Comparison of ENCODE assay signal across 8 cellular contexts in the genomic region with DNA sequence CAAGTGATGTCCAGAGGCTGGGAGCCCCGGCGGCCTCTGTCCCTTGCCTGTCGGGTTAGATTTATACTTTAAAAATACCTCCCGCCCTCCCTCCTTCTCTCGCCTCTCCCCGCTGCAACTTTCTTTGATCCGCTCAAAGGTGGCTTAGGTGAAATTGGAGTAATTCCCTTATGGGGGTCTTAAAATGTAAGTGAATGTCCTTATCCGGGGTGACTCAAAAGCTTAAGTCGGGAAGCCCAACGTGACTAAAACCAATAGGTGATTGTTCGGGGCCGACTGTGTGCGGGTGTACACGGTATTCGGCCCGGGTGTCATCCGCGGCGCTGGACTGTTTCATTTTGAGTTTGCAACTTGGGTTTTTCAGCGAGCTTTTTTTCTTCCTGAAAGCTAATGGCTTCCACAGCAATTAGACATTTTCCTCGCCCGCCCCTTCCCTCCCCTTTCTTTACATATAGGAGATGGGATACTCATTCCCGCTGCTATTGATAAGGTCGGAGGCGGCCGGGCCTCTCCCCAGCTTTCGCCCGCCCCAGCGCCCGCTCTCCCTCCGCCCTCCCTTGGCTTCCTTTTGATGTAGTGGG. TPM values are rescaled to one million over a fixed set of nuclear protein-coding genes. Genes with fewer than 3 reads are reported as not detected.
A peak's percentile ranks its signal among the peaks of the same experiment; 100 is the strongest.
DNase-seq lines count a peak whose midpoint lies in the region; ATAC-seq, FAIRE-seq and TF ChIP-seq lines count a peak whose summit lies in the region.

No MANE protein-coding gene starts in this region.

- H3K27me3 ChIP-seq in skeletal muscle satellite cell (ENCODE audit: control insufficient read depth, insufficient read depth, low read length) = peaks cover 96% of the 10 kb centered on the region

- no peaks in the 10 kb centered on the region for H3K9me3 Mint-ChIP-seq in activated CD4-positive, alpha-beta T cell treated with anti-CD3 and anti-CD28 coated beads, Interleukin-2, amount 10 ng/mL, durations not matched to agents 7 days and 5 days

- FAIRE-seq in H54 (lab: Jason Lieb, UNC) = no peak

- peak overlapping the region; percentile 99 for H3K27ac Mint-ChIP-seq in activated CD4-positive, alpha-beta T cell treated with anti-CD3 and anti-CD28 coated beads, Interleukin-2, amount 10 ng/mL, durations not matched to agents 7 days and 5 days

- POLR2A ChIA-PET in activated CD4-positive, alpha-beta T cell treated with anti-CD3 and anti-CD28 coated beads, Interleukin-2, amount 10 ng/mL, durations not matched to agents 7 days and 5 days (lab: Charles Lee) = interaction anchor here (0.7 to 1.1 kb wide), 5 partner anchors 38 to 174 kb away, joined by 3 to 10 read pairs (median 4); no protein-coding TSS in a partner anchor

- no peaks in the 10 kb centered on the region for H3K9me3 ChIP-seq in skeletal muscle satellite cell (replicated peaks; ENCODE audit: low read length)

- H3K9ac ChIP-seq in skeletal muscle satellite cell (ENCODE audit: low read depth, low read length) = no peak overlapping the region

- H3K4me2 ChIP-seq in skeletal muscle satellite cell (ENCODE audit: low read length) = peak overlapping the region; percentile 70

- H3K4me1 ChIP-seq in skeletal muscle satellite cell (ENCODE audit: control insufficient read depth, insufficient read depth, low read length) = peaks cover 38% of the 10 kb centered on the region

- H3K4me1 Mint-ChIP-seq in activated CD4-positive, alpha-beta T cell treated with anti-CD3 and anti-CD28 coated beads, Interleukin-2, amount 10 ng/mL, durations not matched to agents 7 days and 5 days = peaks cover 21% of the 10 kb centered on the region

- no peak for TF ChIP-seq CTCF in fibroblast of villous mesenchyme (IDR thresholded peaks at IDR 0.05; ENCODE audit: insufficient read depth, low read depth, low read length)

- H3K4me3 Mint-ChIP-seq in activated CD4-positive, alpha-beta T cell treated with anti-CD3 and anti-CD28 coated beads, Interleukin-2, amount 10 ng/mL, durations not matched to agents 7 days and 5 days = peak overlapping the region; percentile 95

- no peak for TF ChIP-seq POLR2A in H54 (IDR thresholded peaks at IDR 0.05; ENCODE audit: low read depth, low read length)

- H3K27me3 Mint-ChIP-seq in activated CD4-positive, alpha-beta T cell treated with anti-CD3 and anti-CD28 coated beads, Interleukin-2, amount 10 ng/mL, durations not matched to agents 7 days and 5 days = peaks cover 9% of the 10 kb centered on the region

- peak; percentile 21 for ATAC-seq in HG02870 (IDR thresholded peaks at IDR 0.05; ENCODE audit: unreplicated experiment)

- DNase-seq in NCI-H1105 treated with DMSO at 0.1 percent for 48 hours (lab: John Stamatoyannopoulos, UW) = peak; percentile 24
- no peak for DNase-seq in NCI-H1105 (lab: John Stamatoyannopoulos, UW)
- DNase-seq in activated CD4-positive, alpha-beta T cell treated with anti-CD3 and anti-CD28 coated beads, Interleukin-2, amount 10 ng/mL, durations not matched to agents 7 days and 5 days = peak; percentile 23
- no peak for DNase-seq in fibroblast of villous mesenchyme (ENCODE audit: low read depth)
- no peak for DNase-seq in H54 (ENCODE audit: insufficient read length, low spot score)
- DNase-seq in COLO829 (ENCODE audit: low spot score) = no peak

- no peaks in the 10 kb centered on the region for H3K36me3 ChIP-seq in skeletal muscle satellite cell (ENCODE audit: insufficient read depth, low read length)

- CTCF ChIA-PET in activated CD4-positive, alpha-beta T cell treated with anti-CD3 and anti-CD28 coated beads, Interleukin-2, amount 10 ng/mL, durations not matched to agents 7 days and 5 days (lab: Charles Lee) = interaction anchor here (0.6 to 1.6 kb wide), 9 partner anchors 16 to 784 kb away, joined by 3 to 4 read pairs (median 3); no protein-coding TSS in a partner anchor

- H3K4me3 ChIP-seq in fibroblast of villous mesenchyme (ENCODE audit: low read depth, low read length) (peak overlapping the region; percentile 44), skeletal muscle satellite cell (ENCODE audit: low read length) (peak overlapping the region; percentile 55)

- peaks cover 16% of the 10 kb centered on the region for H3K36me3 Mint-ChIP-seq in activated CD4-positive, alpha-beta T cell treated with anti-CD3 and anti-CD28 coated beads, Interleukin-2, amount 10 ng/mL, durations not matched to agents 7 days and 5 days (ENCODE audit: low read depth)

RNA-seq across cellular contexts. Expression of a gene that starts 2.0 kb away (rescaled TPM):
- total RNA-seq in activated CD4-positive, alpha-beta T cell treated with anti-CD3 and anti-CD28 coated beads, Interleukin-2, amount 10 ng/mL, durations not matched to agents 7 days and 5 days = 100 to 1,000 TPM; 290 to 332 TPM
- 7.1 and 20.3 TPM in 2 replicates for total RNA-seq in fibroblast of villous mesenchyme
- 123 and 147 TPM in 2 replicates for total RNA-seq in skeletal muscle satellite cell (2012; rRNA removed)

RNA-seq across cellular contexts. Expression of a gene that starts 49.5 kb away (rescaled TPM):
- 10 to 100 TPM; 11.0 to 14.4 TPM for total RNA-seq in activated CD4-positive, alpha-beta T cell treated with anti-CD3 and anti-CD28 coated beads, Interleukin-2, amount 10 ng/mL, durations not matched to agents 7 days and 5 days
- 10.3 and 20.7 TPM in 2 replicates for total RNA-seq in fibroblast of villous mesenchyme
- total RNA-seq in skeletal muscle satellite cell (2012; rRNA removed) = 9.6 and 9.8 TPM in 2 replicates

Comparison
In these comparisons a context has a peak if more than half of its experiments do, and no peak if none do; other contexts are left out.
1. DNase-seq: peak in NCI-H1105 treated with DMSO at 0.1 percent for 48 hours (single experiment) and activated CD4-positive, alpha-beta T cell treated with anti-CD3 and anti-CD28 coated beads, Interleukin-2, amount 10 ng/mL, durations not matched to agents 7 days and 5 days (single experiment); none in NCI-H1105 (single experiment), fibroblast of villous mesenchyme (single experiment), H54 (single experiment) and COLO829 (single experiment).
2. RNA of a gene that starts 2.0 kb away (total RNA-seq): 290 to 332 TPM in activated CD4-positive, alpha-beta T cell treated with anti-CD3 and anti-CD28 coated beads, Interleukin-2, amount 10 ng/mL, durations not matched to agents 7 days and 5 days; 7.1 to 20.3 TPM in fibroblast of villous mesenchyme; every median in the first group is over 10 times any median in the second.